ENCODE assay signal across 7 cellular contexts in genomic region chr3:62265528-62265927, GRCh38.
"Had no signal": no experiment of that assay in that cellular context is flagged by ENCODE, and none has a peak within 500 bp of the region (broad histone marks: within the 10 kb centered on the region; RNA-seq: fewer than 3 reads in every experiment).

No MANE protein-coding gene starts in this region.

- H3K4me3 ChIP-seq: GM12878 had no signal

- ATAC-seq: GM12878 had no signal

- DNase-seq: GDM1, GF-D8 had no signal

- FAIRE-seq: GM12878, GM12891, GM12892, GM18507, GM19239 had no signal
